Comparison of ENCODE assay signal across 9 cellular contexts in genomic region chr19:28526042-28526441, GRCh38.
"Had no signal": no experiment of that assay in that cellular context is flagged by ENCODE, and none has a peak within 500 bp of the region (broad histone marks: within the 10 kb centered on the region; RNA-seq: fewer than 3 reads in every experiment).

No MANE protein-coding gene starts in this region.

- ATAC-seq: GM23338 had no signal

- H3K4me2 ChIP-seq: GM23338 had no signal

- H3K4me3 ChIP-seq: GM23338 had no signal

- FAIRE-seq: H1, H54, HTR-8/SVneo had no signal

- H2AFZ ChIP-seq: GM23338 had no signal

- DNase-seq: H9, HCEC 1CT, HFFc6, IMR-90, KBM-7 had no signal
